In the genomic region with DNA sequence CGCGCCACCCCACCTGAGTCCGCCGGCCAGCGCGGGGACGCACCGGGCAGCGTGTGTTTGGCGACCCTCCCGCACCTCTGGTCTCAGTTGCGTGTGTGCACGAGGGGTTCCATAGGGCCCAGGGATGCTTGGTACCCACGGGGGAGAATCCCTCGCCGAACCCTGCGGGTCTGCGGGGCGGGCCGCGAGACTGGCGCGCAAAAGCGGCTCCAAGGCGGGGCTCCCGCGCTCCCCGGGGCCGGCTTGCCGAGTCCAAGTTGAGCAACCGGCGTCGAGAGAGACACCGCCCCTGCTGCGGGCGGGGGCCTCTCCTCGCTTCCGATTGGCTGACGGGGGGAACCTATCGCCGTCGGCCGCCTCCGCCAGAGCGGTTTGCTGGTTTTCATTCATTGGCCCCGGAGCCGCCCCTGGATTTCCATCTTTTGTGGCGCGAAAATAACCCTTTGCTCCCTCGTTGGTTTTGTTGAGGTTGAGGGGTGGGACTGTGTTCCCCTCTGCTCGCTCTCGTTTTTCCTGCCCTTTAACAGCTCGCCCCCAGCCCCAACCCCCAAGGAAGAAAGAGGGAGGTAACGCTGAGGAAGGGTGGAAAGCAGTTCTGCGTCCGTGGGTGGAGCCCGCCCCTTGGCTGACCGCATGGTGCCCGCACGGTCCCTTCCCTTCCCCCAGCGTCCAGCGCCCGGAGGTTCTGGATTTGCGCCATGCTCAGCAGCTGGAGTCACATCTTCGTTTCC, we compare ENCODE assay signal across 1 cellular context.
TF ChIP-seq lines count a peak whose summit lies in the region.

No MANE protein-coding gene starts in this region.

TF ChIP-seq in HepG2, 621 proteins besides CTCF, POLR2A, EP300 and RAD21 (continued from another document):
- TF ChIP-seq ARID4A (CRISPR knock-in tag; IDR thresholded peaks at IDR 0.05; ENCODE audit: borderline replicate concordance): peak; percentile 87; the same call in 1 of the 2 replicates
- TF ChIP-seq CBX5 (CRISPR knock-in tag; IDR thresholded peaks at IDR 0.05; ENCODE audit: borderline replicate concordance): peak; percentile 26; the same call in 1 of the 2 replicates
- no peak for TF ChIP-seq ZNF646 (CRISPR knock-in tag; IDR thresholded peaks at IDR 0.05)
- no peak for TF ChIP-seq ZNF737 (CRISPR knock-in tag; IDR thresholded peaks at IDR 0.05; ENCODE audit: borderline replicate concordance)
- no peak for TF ChIP-seq MBD4 (IDR thresholded peaks at IDR 0.05; ENCODE audit: borderline replicate concordance, low read length)
- TF ChIP-seq ZBTB7A (CRISPR knock-in tag; IDR thresholded peaks at IDR 0.05): peak; percentile 93
- no peak for TF ChIP-seq MAFF (IDR thresholded peaks at IDR 0.05; ENCODE audit: low read depth, low read length)
- TF ChIP-seq ONECUT2 (CRISPR knock-in tag; IDR thresholded peaks at IDR 0.05): no peak
